ENCODE assay signal across 8 cellular contexts in genomic region chr6:36029464-36029863, GRCh38. TPM values are rescaled to one million over a fixed set of nuclear protein-coding genes. Genes with fewer than 3 reads are reported as not detected.
DNase-seq lines count a peak whose midpoint lies in the region; ATAC-seq and TF ChIP-seq lines count a peak whose summit lies in the region.

No MANE protein-coding gene starts in this region.

- peak overlapping the region in 1 of 3 donors; percentile 90 for H3K27ac Mint-ChIP-seq in CD4-positive, CD25-positive, alpha-beta regulatory T cell
- peak overlapping the region; percentile 91 for H3K27ac Mint-ChIP-seq in activated naive CD8-positive, alpha-beta T cell treated with anti-CD3 and anti-CD28 coated beads, Interleukin-2, amount 10 ng/mL, durations not matched to agents 7 days and 5 days

- TF ChIP-seq POLR2A in transverse colon (IDR thresholded peaks at IDR 0.05) = no peak

- intact Hi-C loops in transverse colon (cut with DNase I; ENCODE audit: low total_unique reads) = no loop called here

- H3K4me3 Mint-ChIP-seq in CD4-positive, CD25-positive, alpha-beta regulatory T cell = peak overlapping the region; percentile 92 to 98 (median 94)
- H3K4me3 Mint-ChIP-seq in activated naive CD8-positive, alpha-beta T cell treated with anti-CD3 and anti-CD28 coated beads, Interleukin-2, amount 10 ng/mL, durations not matched to agents 7 days and 5 days = peak overlapping the region; percentile 92

- 2 to 3% methylated on average over 6 of the region's 6 CpGs for WGBS in transverse colon (ENCODE audit: low coverage in 1 of 2), 2 donors

- peaks cover 8% of the 10 kb centered on the region for H3K27me3 Mint-ChIP-seq in CD4-positive, CD25-positive, alpha-beta regulatory T cell
- H3K27me3 Mint-ChIP-seq in activated naive CD8-positive, alpha-beta T cell treated with anti-CD3 and anti-CD28 coated beads, Interleukin-2, amount 10 ng/mL, durations not matched to agents 7 days and 5 days = peaks cover 16% of the 10 kb centered on the region

- peak overlapping the region; percentile 84 for H3K27ac ChIP-seq in CD4-positive, CD25-positive, alpha-beta regulatory T cell (ENCODE audit: insufficient read depth, low read length, poor library complexity, severe bottlenecking)
- H3K27ac ChIP-seq in layer of hippocampus (ENCODE audit: low read depth, low read length) = peak overlapping the region; percentile 86
- peak overlapping the region; percentile 98 to 100 (median 98) for H3K27ac ChIP-seq in transverse colon

- H3K4me1 ChIP-seq in CD4-positive, CD25-positive, alpha-beta regulatory T cell (ENCODE audit: control insufficient read depth, insufficient read depth, low read length, poor library complexity, severe bottlenecking) = peaks cover 51% of the 10 kb centered on the region
- peaks cover 15 to 52% (median 38%) of the 10 kb centered on the region in 4 donors for H3K4me1 ChIP-seq in transverse colon

- H3K9me3 ChIP-seq in CD4-positive, CD25-positive, alpha-beta regulatory T cell (ENCODE audit: control insufficient read depth in 2 of 2, low read length in 2 of 2) = no peaks in the 10 kb centered on the region
- H3K9me3 ChIP-seq in transverse colon = no peaks in the 10 kb centered on the region

- no peak for ATAC-seq in CD4-positive, CD25-positive, alpha-beta regulatory T cell (ENCODE audit: low read depth in 2 of 2)
- no peak for ATAC-seq in activated naive CD8-positive, alpha-beta T cell treated with anti-CD3 and anti-CD28 coated beads, Interleukin-2, amount 10 ng/mL, durations not matched to agents 7 days and 5 days (ENCODE audit: low read depth)
- no peak for ATAC-seq in HG02870 (IDR thresholded peaks at IDR 0.05; ENCODE audit: unreplicated experiment)

- DNase-seq in CD4-positive, CD25-positive, alpha-beta regulatory T cell = no peak
- DNase-seq in Jurkat, Clone E6-1 (ENCODE audit: low read depth, low spot score) = no peak
- DNase-seq in activated naive CD8-positive, alpha-beta T cell treated with anti-CD3 and anti-CD28 coated beads, Interleukin-2, amount 10 ng/mL, durations not matched to agents 7 days and 5 days = no peak
- DNase-seq in transverse colon = no peak
- DNase-seq in NCI-H1092 treated with DMSO at 0.1 percent for 48 hours (lab: John Stamatoyannopoulos, UW) = no peak
- DNase-seq in NCI-H1436 (lab: John Stamatoyannopoulos, UW) = no peak

- H3K36me3 ChIP-seq in CD4-positive, CD25-positive, alpha-beta regulatory T cell (ENCODE audit: control insufficient read depth, insufficient read depth, low read length) = no peaks in the 10 kb centered on the region
- no peaks in the 10 kb centered on the region for H3K36me3 ChIP-seq in transverse colon

- no peak for TF ChIP-seq EP300 in transverse colon (IDR thresholded peaks at IDR 0.05; ENCODE audit: low read depth)

- POLR2A ChIA-PET in activated naive CD8-positive, alpha-beta T cell treated with anti-CD3 and anti-CD28 coated beads, Interleukin-2, amount 10 ng/mL, durations not matched to agents 7 days and 5 days (lab: Charles Lee) = interaction anchor here (1.6 to 4.4 kb wide), 7 partner anchors 66 to 102 kb away, joined by 4 to 47 read pairs (median 10); partner anchors contain the start of gene MAPK13

- peak overlapping the region; percentile 95 for H3K4me3 ChIP-seq in CD4-positive, CD25-positive, alpha-beta regulatory T cell (ENCODE audit: low read depth, low read length)
- peak overlapping the region; percentile 98 for H3K4me3 ChIP-seq in Jurkat, Clone E6-1 (ENCODE audit: low read length)
- H3K4me3 ChIP-seq in transverse colon = peak overlapping the region; percentile 85 to 100 (median 96)

- H3K27me3 ChIP-seq in CD4-positive, CD25-positive, alpha-beta regulatory T cell (ENCODE audit: control insufficient read depth, insufficient read depth, low read length) = peaks cover 3% of the 10 kb centered on the region
- H3K27me3 ChIP-seq in layer of hippocampus (ENCODE audit: control insufficient read depth, insufficient read depth, low read length) (no peaks in the 10 kb centered on the region), transverse colon (no peaks in the 10 kb centered on the region)

- H3K36me3 Mint-ChIP-seq in CD4-positive, CD25-positive, alpha-beta regulatory T cell = peaks cover 6% of the 10 kb centered on the region
- H3K36me3 Mint-ChIP-seq in activated naive CD8-positive, alpha-beta T cell treated with anti-CD3 and anti-CD28 coated beads, Interleukin-2, amount 10 ng/mL, durations not matched to agents 7 days and 5 days = peaks cover 15% of the 10 kb centered on the region

- no peak for TF ChIP-seq CTCF in transverse colon (IDR thresholded peaks at IDR 0.05)

- in situ Hi-C loops in transverse colon (cut with MboI; ENCODE audit: low pct_ligation_motif_present in 1 of 4, low pct_unique_long_range_greater_than_20kb in 1 of 4, low sequenced_read_pairs in 3 of 4) = loop anchor here in 3 of 4 donors (5.0 to 10.0 kb wide), 4 partner anchors 65 to 325 kb away; no protein-coding TSS in a partner anchor

- no peaks in the 10 kb centered on the region for H3K9me3 Mint-ChIP-seq in CD4-positive, CD25-positive, alpha-beta regulatory T cell
- H3K9me3 Mint-ChIP-seq in activated naive CD8-positive, alpha-beta T cell treated with anti-CD3 and anti-CD28 coated beads, Interleukin-2, amount 10 ng/mL, durations not matched to agents 7 days and 5 days = no peaks in the 10 kb centered on the region

- peaks cover 30 to 59% (median 38%) of the 10 kb centered on the region in 4 donors for H3K4me1 Mint-ChIP-seq in CD4-positive, CD25-positive, alpha-beta regulatory T cell
- H3K4me1 Mint-ChIP-seq in activated naive CD8-positive, alpha-beta T cell treated with anti-CD3 and anti-CD28 coated beads, Interleukin-2, amount 10 ng/mL, durations not matched to agents 7 days and 5 days = peaks cover 38% of the 10 kb centered on the region

RNA-seq across cellular contexts. Expression of gene MAPK14, which starts 1.9 kb away (rescaled TPM):
- total RNA-seq in CD4-positive, CD25-positive, alpha-beta regulatory T cell = 62.5 TPM
- polyA plus RNA-seq in CD4-positive, CD25-positive, alpha-beta regulatory T cell = 10 to 100 TPM; 44.6 to 65.0 (median 53.7) TPM
- polyA plus RNA-seq in Jurkat, Clone E6-1 (2012; ENCODE audit: insufficient read depth, insufficient read length) = 81.2 TPM
- total RNA-seq in activated naive CD8-positive, alpha-beta T cell treated with anti-CD3 and anti-CD28 coated beads, Interleukin-2, amount 10 ng/mL, durations not matched to agents 7 days and 5 days = 10 to 100 TPM; 57.3 to 62.2 TPM
- total RNA-seq in transverse colon = 100 to 1,000 TPM in 2 of 4 donors, 10 to 100 TPM in 2; 82.2 to 132 (median 112) TPM

RNA-seq across cellular contexts. Expression of gene SLC26A8, which starts 5.0 kb away (rescaled TPM):
- not detected for total RNA-seq in CD4-positive, CD25-positive, alpha-beta regulatory T cell
- polyA plus RNA-seq in CD4-positive, CD25-positive, alpha-beta regulatory T cell = not detected
- not detected for polyA plus RNA-seq in Jurkat, Clone E6-1 (2012; ENCODE audit: insufficient read depth, insufficient read length)
- total RNA-seq in activated naive CD8-positive, alpha-beta T cell treated with anti-CD3 and anti-CD28 coated beads, Interleukin-2, amount 10 ng/mL, durations not matched to agents 7 days and 5 days = not detected
- 1 to 10 TPM in 2 of 4 donors, not detected in 2; 1.1 to 2.6 TPM for total RNA-seq in transverse colon
